Comparison of ENCODE assay signal across 2 cellular contexts in the genomic region with DNA sequence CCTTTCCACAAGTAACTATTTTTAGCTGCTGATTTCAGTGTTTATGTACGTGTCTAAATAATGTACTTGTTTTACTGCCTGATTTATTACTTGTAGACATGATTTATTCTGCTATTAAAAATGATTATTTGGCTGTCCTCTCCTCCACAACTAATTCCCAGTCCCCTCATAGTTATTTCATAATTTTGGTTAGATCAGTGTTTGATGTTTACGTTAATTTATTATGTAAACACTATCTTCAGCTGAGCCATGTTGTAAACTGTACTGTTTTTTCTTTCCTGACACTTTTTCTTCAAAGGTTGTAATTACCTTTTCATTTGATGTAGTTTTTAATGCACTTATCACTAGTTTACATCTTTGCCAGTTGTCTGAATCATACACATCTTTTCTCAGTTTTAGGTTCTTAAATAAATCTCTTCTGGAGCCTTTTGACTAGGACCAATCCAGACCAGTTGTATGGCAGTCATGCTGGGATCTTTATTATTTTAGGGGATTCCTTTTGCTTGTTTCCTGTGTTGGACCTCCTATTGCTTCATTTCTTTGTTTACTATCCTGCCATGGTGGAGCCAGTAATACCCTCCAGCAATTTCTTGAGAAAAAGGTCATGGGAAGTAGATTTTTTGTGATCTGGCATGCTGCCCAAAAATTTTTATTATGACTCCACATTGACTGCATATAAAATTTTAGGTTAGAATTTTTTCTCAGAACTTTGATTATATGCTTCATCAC.
TF ChIP-seq lines count a peak whose summit lies in the region.

No MANE protein-coding gene starts in this region.

TF ChIP-seq in A549, 52 proteins besides CTCF, POLR2A, EP300 and RAD21 (continued from another document):
- TF ChIP-seq ZSCAN20 (CRISPR knock-in tag; IDR thresholded peaks at IDR 0.05) (no peak), CEBPB (IDR thresholded peaks at IDR 0.05) (peak; percentile 7 to 60; a peak in 2 of 4 replicates), ZFP36 (IDR thresholded peaks at IDR 0.05; ENCODE audit: borderline replicate concordance, partially characterized antibody) (no peak)
TF ChIP-seq in A549: peak in this region for 1.

TF ChIP-seq in HEK293, 187 proteins besides CTCF, POLR2A, EP300 and RAD21 (continued from another document and continues in another):
- TF ChIP-seq ZNF121 (tag by site-specific recombination; IDR thresholded peaks at IDR 0.05) (no peak), ZNF843 (tag by site-specific recombination; IDR thresholded peaks at IDR 0.05) (peak; percentile 67), ZNF362 (tag by site-specific recombination; IDR thresholded peaks at IDR 0.05) (0 out of 2 replicates have a peak, but pooled peaks have one; percentile 65), GFI1B (tag by site-specific recombination; IDR thresholded peaks at IDR 0.05) (peak; percentile 13; the same call in 1 of the 2 replicates), ZNF133 (tag by site-specific recombination; IDR thresholded peaks at IDR 0.05) (peak; percentile 56), ZNF529 (tag by site-specific recombination; IDR thresholded peaks at IDR 0.05; ENCODE audit: insufficient replicate concordance) (peak; percentile 10), IKZF3 (tag by site-specific recombination; IDR thresholded peaks at IDR 0.05) (peak; percentile 70), ZNF513 (tag by site-specific recombination; IDR thresholded peaks at IDR 0.05) (no peak), ZNF558 (tag by site-specific recombination; IDR thresholded peaks at IDR 0.05) (peak; percentile 9; the same call in 1 of the 2 replicates), PRDM6 (tag by site-specific recombination; IDR thresholded peaks at IDR 0.05) (peak; percentile 91), ZNF335 (tag by site-specific recombination; conservative IDR thresholded peaks at IDR 0.05) (peak; percentile 28; the same call in 1 of the 2 replicates), ZNF19 (tag by site-specific recombination; IDR thresholded peaks at IDR 0.05; ENCODE audit: low read depth) (no peak), ZXDB (tag by site-specific recombination; IDR thresholded peaks at IDR 0.05) (no peak), ZNF660 (tag by site-specific recombination; IDR thresholded peaks at IDR 0.05) (0 out of 2 replicates have a peak, but pooled peaks have one; percentile 41), ZNF664 (tag by site-specific recombination; IDR thresholded peaks at IDR 0.05) (peak; percentile 10; the same call in 1 of the 2 replicates), FEZF1 (tag by site-specific recombination; IDR thresholded peaks at IDR 0.05) (peak; percentile 77), GLIS2 (tag by site-specific recombination; IDR thresholded peaks at IDR 0.05) (no peak), ZNF174 (tag by site-specific recombination; IDR thresholded peaks at IDR 0.05) (no peak), ZIC2 (tag by site-specific recombination; IDR thresholded peaks at IDR 0.05) (peak; percentile 73), SCRT1 (tag by site-specific recombination; IDR thresholded peaks at IDR 0.05; ENCODE audit: borderline replicate concordance) (no peak), RBAK (tag by site-specific recombination; IDR thresholded peaks at IDR 0.05) (no peak), ZNF561 (tag by site-specific recombination; IDR thresholded peaks at IDR 0.05; ENCODE audit: borderline replicate concordance) (peak; percentile 89), ZFP41 (tag by site-specific recombination; IDR thresholded peaks at IDR 0.05; ENCODE audit: borderline replicate concordance) (no peak), ZNF292 (tag by site-specific recombination; IDR thresholded peaks at IDR 0.05; ENCODE audit: borderline replicate concordance, low read depth) (no peak), ZSCAN30 (tag by site-specific recombination; IDR thresholded peaks at IDR 0.05) (0 out of 2 replicates have a peak, but pooled peaks have one; percentile 31), SALL2 (tag by site-specific recombination; IDR thresholded peaks at IDR 0.05; ENCODE audit: borderline replicate concordance) (peak; percentile 83; the same call in 1 of the 2 replicates), BCL6B (tag by site-specific recombination; IDR thresholded peaks at IDR 0.05) (peak; percentile 85)
- TF ChIP-seq, protein P1, sequence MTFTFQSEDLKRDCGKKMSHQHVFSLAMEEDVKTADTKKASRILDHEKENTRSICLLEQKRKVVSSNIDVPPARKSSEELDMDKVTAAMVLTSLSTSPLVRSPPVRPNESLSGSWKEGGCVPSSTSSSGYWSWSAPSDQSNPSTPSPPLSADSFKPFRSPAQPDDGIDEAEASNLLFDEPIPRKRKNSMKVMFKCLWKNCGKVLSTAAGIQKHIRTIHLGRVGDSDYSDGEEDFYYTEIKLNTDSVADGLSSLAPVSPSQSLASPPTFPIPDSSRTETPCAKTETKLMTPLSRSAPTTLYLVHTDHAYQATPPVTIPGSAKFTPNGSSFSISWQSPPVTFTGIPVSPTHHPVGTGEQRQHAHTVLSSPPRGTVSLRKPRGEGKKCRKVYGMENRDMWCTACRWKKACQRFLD (tag by site-specific recombination; IDR thresholded peaks at IDR 0.05): no peak
- TF ChIP-seq, protein P2, sequence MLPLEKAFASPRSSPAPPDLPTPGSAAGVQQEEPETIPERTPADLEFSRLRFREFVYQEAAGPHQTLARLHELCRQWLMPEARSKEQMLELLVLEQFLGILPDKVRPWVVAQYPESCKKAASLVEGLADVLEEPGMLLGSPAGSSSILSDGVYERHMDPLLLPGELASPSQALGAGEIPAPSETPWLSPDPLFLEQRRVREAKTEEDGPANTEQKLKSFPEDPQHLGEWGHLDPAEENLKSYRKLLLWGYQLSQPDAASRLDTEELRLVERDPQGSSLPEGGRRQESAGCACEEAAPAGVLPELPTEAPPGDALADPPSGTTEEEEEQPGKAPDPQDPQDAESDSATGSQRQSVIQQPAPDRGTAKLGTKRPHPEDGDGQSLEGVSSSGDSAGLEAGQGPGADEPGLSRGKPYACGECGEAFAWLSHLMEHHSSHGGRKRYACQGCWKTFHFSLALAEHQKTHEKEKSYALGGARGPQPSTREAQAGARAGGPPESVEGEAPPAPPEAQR (tag by site-specific recombination; IDR thresholded peaks at IDR 0.05): no peak
- TF ChIP-seq, protein P3, sequence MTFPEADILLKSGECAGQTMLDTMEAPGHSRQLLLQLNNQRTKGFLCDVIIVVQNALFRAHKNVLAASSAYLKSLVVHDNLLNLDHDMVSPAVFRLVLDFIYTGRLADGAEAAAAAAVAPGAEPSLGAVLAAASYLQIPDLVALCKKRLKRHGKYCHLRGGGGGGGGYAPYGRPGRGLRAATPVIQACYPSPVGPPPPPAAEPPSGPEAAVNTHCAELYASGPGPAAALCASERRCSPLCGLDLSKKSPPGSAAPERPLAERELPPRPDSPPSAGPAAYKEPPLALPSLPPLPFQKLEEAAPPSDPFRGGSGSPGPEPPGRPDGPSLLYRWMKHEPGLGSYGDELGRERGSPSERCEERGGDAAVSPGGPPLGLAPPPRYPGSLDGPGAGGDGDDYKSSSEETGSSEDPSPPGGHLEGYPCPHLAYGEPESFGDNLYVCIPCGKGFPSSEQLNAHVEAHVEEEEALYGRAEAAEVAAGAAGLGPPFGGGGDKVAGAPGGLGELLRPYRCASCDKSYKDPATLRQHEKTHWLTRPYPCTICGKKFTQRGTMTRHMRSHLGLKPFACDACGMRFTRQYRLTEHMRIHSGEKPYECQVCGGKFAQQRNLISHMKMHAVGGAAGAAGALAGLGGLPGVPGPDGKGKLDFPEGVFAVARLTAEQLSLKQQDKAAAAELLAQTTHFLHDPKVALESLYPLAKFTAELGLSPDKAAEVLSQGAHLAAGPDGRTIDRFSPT (tag by site-specific recombination; IDR thresholded peaks at IDR 0.05): peak; percentile 49; the same call in 1 of the 2 replicates
- TF ChIP-seq, protein P4, sequence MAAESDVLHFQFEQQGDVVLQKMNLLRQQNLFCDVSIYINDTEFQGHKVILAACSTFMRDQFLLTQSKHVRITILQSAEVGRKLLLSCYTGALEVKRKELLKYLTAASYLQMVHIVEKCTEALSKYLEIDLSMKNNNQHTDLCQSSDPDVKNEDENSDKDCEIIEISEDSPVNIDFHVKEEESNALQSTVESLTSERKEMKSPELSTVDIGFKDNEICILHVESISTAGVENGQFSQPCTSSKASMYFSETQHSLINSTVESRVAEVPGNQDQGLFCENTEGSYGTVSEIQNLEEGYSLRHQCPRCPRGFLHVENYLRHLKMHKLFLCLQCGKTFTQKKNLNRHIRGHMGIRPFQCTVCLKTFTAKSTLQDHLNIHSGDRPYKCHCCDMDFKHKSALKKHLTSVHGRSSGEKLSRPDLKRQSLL (tag by site-specific recombination; IDR thresholded peaks at IDR 0.05): peak; percentile 78
- TF ChIP-seq, protein P5, sequence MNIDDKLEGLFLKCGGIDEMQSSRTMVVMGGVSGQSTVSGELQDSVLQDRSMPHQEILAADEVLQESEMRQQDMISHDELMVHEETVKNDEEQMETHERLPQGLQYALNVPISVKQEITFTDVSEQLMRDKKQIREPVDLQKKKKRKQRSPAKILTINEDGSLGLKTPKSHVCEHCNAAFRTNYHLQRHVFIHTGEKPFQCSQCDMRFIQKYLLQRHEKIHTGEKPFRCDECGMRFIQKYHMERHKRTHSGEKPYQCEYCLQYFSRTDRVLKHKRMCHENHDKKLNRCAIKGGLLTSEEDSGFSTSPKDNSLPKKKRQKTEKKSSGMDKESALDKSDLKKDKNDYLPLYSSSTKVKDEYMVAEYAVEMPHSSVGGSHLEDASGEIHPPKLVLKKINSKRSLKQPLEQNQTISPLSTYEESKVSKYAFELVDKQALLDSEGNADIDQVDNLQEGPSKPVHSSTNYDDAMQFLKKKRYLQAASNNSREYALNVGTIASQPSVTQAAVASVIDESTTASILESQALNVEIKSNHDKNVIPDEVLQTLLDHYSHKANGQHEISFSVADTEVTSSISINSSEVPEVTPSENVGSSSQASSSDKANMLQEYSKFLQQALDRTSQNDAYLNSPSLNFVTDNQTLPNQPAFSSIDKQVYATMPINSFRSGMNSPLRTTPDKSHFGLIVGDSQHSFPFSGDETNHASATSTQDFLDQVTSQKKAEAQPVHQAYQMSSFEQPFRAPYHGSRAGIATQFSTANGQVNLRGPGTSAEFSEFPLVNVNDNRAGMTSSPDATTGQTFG (tag by site-specific recombination; IDR thresholded peaks at IDR 0.05; ENCODE audit: borderline replicate concordance): peak; percentile 59; the same call in 1 of the 2 replicates
- TF ChIP-seq, protein P6, sequence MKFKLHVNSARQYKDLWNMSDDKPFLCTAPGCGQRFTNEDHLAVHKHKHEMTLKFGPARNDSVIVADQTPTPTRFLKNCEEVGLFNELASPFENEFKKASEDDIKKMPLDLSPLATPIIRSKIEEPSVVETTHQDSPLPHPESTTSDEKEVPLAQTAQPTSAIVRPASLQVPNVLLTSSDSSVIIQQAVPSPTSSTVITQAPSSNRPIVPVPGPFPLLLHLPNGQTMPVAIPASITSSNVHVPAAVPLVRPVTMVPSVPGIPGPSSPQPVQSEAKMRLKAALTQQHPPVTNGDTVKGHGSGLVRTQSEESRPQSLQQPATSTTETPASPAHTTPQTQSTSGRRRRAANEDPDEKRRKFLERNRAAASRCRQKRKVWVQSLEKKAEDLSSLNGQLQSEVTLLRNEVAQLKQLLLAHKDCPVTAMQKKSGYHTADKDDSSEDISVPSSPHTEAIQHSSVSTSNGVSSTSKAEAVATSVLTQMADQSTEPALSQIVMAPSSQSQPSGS (tag by site-specific recombination; IDR thresholded peaks at IDR 0.05; ENCODE audit: low read depth): 0 out of 2 replicates have a peak, but pooled peaks have one; percentile 2
- TF ChIP-seq, protein P7, sequence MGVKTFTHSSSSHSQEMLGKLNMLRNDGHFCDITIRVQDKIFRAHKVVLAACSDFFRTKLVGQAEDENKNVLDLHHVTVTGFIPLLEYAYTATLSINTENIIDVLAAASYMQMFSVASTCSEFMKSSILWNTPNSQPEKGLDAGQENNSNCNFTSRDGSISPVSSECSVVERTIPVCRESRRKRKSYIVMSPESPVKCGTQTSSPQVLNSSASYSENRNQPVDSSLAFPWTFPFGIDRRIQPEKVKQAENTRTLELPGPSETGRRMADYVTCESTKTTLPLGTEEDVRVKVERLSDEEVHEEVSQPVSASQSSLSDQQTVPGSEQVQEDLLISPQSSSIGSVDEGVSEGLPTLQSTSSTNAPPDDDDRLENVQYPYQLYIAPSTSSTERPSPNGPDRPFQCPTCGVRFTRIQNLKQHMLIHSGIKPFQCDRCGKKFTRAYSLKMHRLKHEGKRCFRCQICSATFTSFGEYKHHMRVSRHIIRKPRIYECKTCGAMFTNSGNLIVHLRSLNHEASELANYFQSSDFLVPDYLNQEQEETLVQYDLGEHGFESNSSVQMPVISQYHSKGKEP (tag by site-specific recombination; IDR thresholded peaks at IDR 0.05): 0 out of 2 replicates have a peak, but pooled peaks have one; percentile 27
